13 cellular contexts compared by ENCODE assay signal in genomic region chr14:73777420-73777819, GRCh38.
DNase-seq lines count a peak whose midpoint lies in the region; TF ChIP-seq lines count a peak whose summit lies in the region.
"Had no signal": no experiment of that assay in that cellular context is flagged by ENCODE, and none has a peak within 500 bp of the region (broad histone marks: within the 10 kb centered on the region; RNA-seq: fewer than 3 reads in every experiment).

No MANE protein-coding gene starts in this region.

- TF ChIP-seq CTCF in RWPE1 (conservative IDR thresholded peaks at IDR 0.05; ENCODE audit: low read depth), result no peak

- peak overlapping the region in 8 of 11 experiments; percentile 5 to 69 (median 52); a peak in 10 of 22 replicates for H3K9ac ChIP-seq in BLaER1 treated with 17β-estradiol and CSF1 and Interleukin-3, amounts not matched to agents 10 nM and 100 nM

- H3K9me3 ChIP-seq in BLaER1 treated with 17β-estradiol and CSF1 and Interleukin-3, amounts not matched to agents 10 nM and 100 nM (replicated peaks in 1 of 11), result no peaks in the 10 kb centered on the region
- H3K9me3 ChIP-seq: MG63, neutrophil, Peyer's patch had no signal

- H3K4me3 ChIP-seq in BLaER1 treated with 17β-estradiol and CSF1 and Interleukin-3, amounts not matched to agents 10 nM and 100 nM, result no peak overlapping the region; a peak in 1 of 20 replicates
- H3K4me3 ChIP-seq: MG63, Peyer's patch had no signal

- POLR2A ChIA-PET in RWPE1 (lab: Yijun Ruan, JAX; ENCODE audit: low non-redundant PET), result no interaction called here

- H3K27me3 ChIP-seq in BLaER1 treated with 17β-estradiol and CSF1 and Interleukin-3, amounts not matched to agents 10 nM and 100 nM, result no peaks in the 10 kb centered on the region
- H3K27me3 ChIP-seq: MG63, neutrophil, Peyer's patch had no signal

- CTCF ChIA-PET in RWPE1 (lab: Yijun Ruan, JAX), result interaction anchor here (0.6 to 0.9 kb wide), 2 partner anchors 35 to 209 kb away, joined by 3 to 4 read pairs; no protein-coding TSS in a partner anchor

- H3K27ac ChIP-seq in BLaER1 treated with 17β-estradiol and CSF1 and Interleukin-3, amounts not matched to agents 10 nM and 100 nM, result peak overlapping the region in 9 of 11 experiments; percentile 67 to 88 (median 79); a peak in 18 of 22 replicates
- peak overlapping the region; percentile 76 for H3K27ac ChIP-seq in RWPE1
- H3K27ac ChIP-seq: neutrophil had no signal

- peak overlapping the region; percentile 67 to 92 (median 81) for H3K4me2 ChIP-seq in BLaER1 treated with 17β-estradiol and CSF1 and Interleukin-3, amounts not matched to agents 10 nM and 100 nM

- H3K4me1 ChIP-seq in BLaER1 treated with 17β-estradiol and CSF1 and Interleukin-3, amounts not matched to agents 10 nM and 100 nM, result peaks cover 82 to 100% (median 95%) of the 10 kb centered on the region in 10 experiments

- H3K36me3 ChIP-seq in BLaER1 treated with 17β-estradiol and CSF1 and Interleukin-3, amounts not matched to agents 10 nM and 100 nM, result peaks cover 0 to 24% (median 9%) of the 10 kb centered on the region in 11 experiments; a peak in 11 of 22 replicates
- H3K36me3 ChIP-seq: MG63, neutrophil had no signal

- H4K20me1 ChIP-seq in BLaER1 treated with 17β-estradiol and CSF1 and Interleukin-3, amounts not matched to agents 10 nM and 100 nM, result peaks cover 46 to 70% (median 57%) of the 10 kb centered on the region in 11 experiments; a peak in 20 of 22 replicates

- DNase-seq in DMS79 treated with DMSO at 0.1 percent for 48 hours (lab: John Stamatoyannopoulos, UW), result peak; percentile 69
- no peak for DNase-seq in RWPE1 (ENCODE audit: low spot score)
- DNase-seq in left kidney (ENCODE audit: low read depth, low spot score), result peak; percentile 57
- no peak for DNase-seq in NCI-H187 (lab: John Stamatoyannopoulos, UW)
- no peak for DNase-seq in activated gamma-delta T cell treated with Interleukin-2 at 50 U/mL for 16 hours
- DNase-seq in NCI-H1436 (lab: John Stamatoyannopoulos, UW), result no peak
- no peak for DNase-seq in HuH-7.5 (ENCODE audit: low spot score)
- DNase-seq: activated CD8-positive, alpha-beta memory T cell treated with anti-CD3 and anti-CD28 coated beads for 24 hours; GDM1; MG63 had no signal

Comparison
In these comparisons a context has a peak if more than half of its experiments do, and no peak if none do; other contexts are left out.
1. DNase-seq: peak in DMS79 treated with DMSO at 0.1 percent for 48 hours (single experiment) and left kidney (single experiment); none in RWPE1 (single experiment), NCI-H187 (0 of 2), activated gamma-delta T cell treated with Interleukin-2 at 50 U/mL for 16 hours (single experiment), NCI-H1436 (single experiment) and HuH-7.5 (single experiment).